In genomic region chr14:53793790-53794560, GRCh38 we compare ENCODE assay signal across 14 cellular contexts.
DNase-seq lines count a peak whose midpoint lies in the region; ATAC-seq, FAIRE-seq and TF ChIP-seq lines count a peak whose summit lies in the region.
"Had no signal": no experiment of that assay in that cellular context is flagged by ENCODE, and none has a peak within 500 bp of the region (broad histone marks: within the 10 kb centered on the region; RNA-seq: fewer than 3 reads in every experiment).

No MANE protein-coding gene starts in this region.

- H3K79me2 ChIP-seq in astrocyte (ENCODE audit: insufficient read depth, low read length), result no peaks in the 10 kb centered on the region

- ATAC-seq in HG03135 (IDR thresholded peaks at IDR 0.05; ENCODE audit: unreplicated experiment) (no peak), HG03280 (IDR thresholded peaks at IDR 0.05; ENCODE audit: unreplicated experiment) (no peak)
- ATAC-seq: activated naive CD4-positive, alpha-beta T cell treated with anti-CD3 and anti-CD28 coated beads, Interleukin-2, amount 50 U/mL, for 72 hours; right cardiac atrium had no signal

- H3K4me2 ChIP-seq in astrocyte (ENCODE audit: low read length), result no peak overlapping the region

- H3K4me3 ChIP-seq in astrocyte (ENCODE audit: insufficient read depth, low read depth, low read length), result no peak overlapping the region

- H3K36me3 ChIP-seq in astrocyte (ENCODE audit: insufficient read depth, low read length), result no peaks in the 10 kb centered on the region

- DNase-seq in DMS153 treated with DMSO at 0.1 percent for 48 hours (lab: John Stamatoyannopoulos, UW; ENCODE audit: unreplicated experiment) (peak; percentile 61), NCI-H187 (lab: John Stamatoyannopoulos, UW) (peak; percentile 88 to 91), astrocyte (ENCODE audit: low read depth) (peak; percentile 39), midbrain (lab: John Stamatoyannopoulos, UW) (peak; percentile 57), GM12891 (ENCODE audit: insufficient read length, low spot score) (no peak), HCEC 1CT (no peak)
- DNase-seq: activated CD4-positive, alpha-beta T cell treated with anti-CD3 and anti-CD28 coated beads, Interleukin-2, amount 50 U/mL, for 48 hours; SW 1271 had no signal

- H3K27ac Mint-ChIP-seq in astrocyte (ENCODE audit: unreplicated experiment), result no peak overlapping the region
- H3K27ac Mint-ChIP-seq: activated naive CD4-positive, alpha-beta T cell treated with anti-CD3 and anti-CD28 coated beads, Interleukin-2, amount 50 U/mL, for 72 hours; B cell; type B pancreatic cell had no signal

- H3K4me1 ChIP-seq in astrocyte (ENCODE audit: insufficient read depth, low read length), result no peaks in the 10 kb centered on the region

- no peaks in the 10 kb centered on the region for H3K9me3 Mint-ChIP-seq in astrocyte (ENCODE audit: unreplicated experiment)
- H3K9me3 Mint-ChIP-seq: activated naive CD4-positive, alpha-beta T cell treated with anti-CD3 and anti-CD28 coated beads, Interleukin-2, amount 50 U/mL, for 72 hours; type B pancreatic cell had no signal

- H2AFZ ChIP-seq in astrocyte (ENCODE audit: low read depth, low read length), result no peak overlapping the region

- no peaks in the 10 kb centered on the region for H3K36me3 Mint-ChIP-seq in astrocyte (ENCODE audit: low read depth, unreplicated experiment)
- H3K36me3 Mint-ChIP-seq: activated naive CD4-positive, alpha-beta T cell treated with anti-CD3 and anti-CD28 coated beads, Interleukin-2, amount 50 U/mL, for 72 hours; type B pancreatic cell had no signal

- no peaks in the 10 kb centered on the region for H3K27me3 ChIP-seq in astrocyte (ENCODE audit: insufficient read depth, low read length)

- H4K20me1 ChIP-seq in astrocyte (ENCODE audit: insufficient read depth, low read length), result no peaks in the 10 kb centered on the region

- FAIRE-seq in astrocyte (lab: Jason Lieb, UNC) (no peak), GM12891 (lab: Jason Lieb, UNC) (no peak)

- H3K4me1 Mint-ChIP-seq in astrocyte (ENCODE audit: low read depth, unreplicated experiment), result peaks cover 4% of the 10 kb centered on the region
- H3K4me1 Mint-ChIP-seq: B cell had no signal

- H3K9me3 ChIP-seq in astrocyte (ENCODE audit: insufficient read depth, low read depth, low read length), result no peaks in the 10 kb centered on the region

- TF ChIP-seq CTCF in astrocyte (IDR thresholded peaks at IDR 0.05; ENCODE audit: insufficient read depth, low read depth, low read length), result no peak

- TF ChIP-seq POLR2A in GM12891 (IDR thresholded peaks at IDR 0.05; ENCODE audit: low read depth, low read length), result no peak

- H3K27me3 Mint-ChIP-seq in astrocyte (ENCODE audit: low read depth, unreplicated experiment), result no peaks in the 10 kb centered on the region
- H3K27me3 Mint-ChIP-seq: type B pancreatic cell had no signal

- no peak overlapping the region for H3K4me3 Mint-ChIP-seq in astrocyte (ENCODE audit: unreplicated experiment)
- H3K4me3 Mint-ChIP-seq: B cell, type B pancreatic cell had no signal

- no peak overlapping the region for H3K27ac ChIP-seq in astrocyte (ENCODE audit: low read depth, low read length)

- no peak overlapping the region for H3K9ac ChIP-seq in astrocyte (ENCODE audit: low read length)

TF ChIP-seq in GM12891, 5 proteins besides CTCF, POLR2A, EP300 and RAD21:
- TF ChIP-seq PAX5 (IDR thresholded peaks at IDR 0.05; ENCODE audit: insufficient read depth, low read length, severe bottlenecking) (no peak), POU2F2 (IDR thresholded peaks at IDR 0.05; ENCODE audit: low read depth, low read length) (no peak), POLR2AphosphoS5 (IDR thresholded peaks at IDR 0.05; ENCODE audit: low read depth, low read length) (no peak), TAF1 (IDR thresholded peaks at IDR 0.05; ENCODE audit: low read depth, low read length) (no peak), SPI1 (IDR thresholded peaks at IDR 0.05; ENCODE audit: low read depth, low read length) (no peak)

Comparison
In these comparisons a context has a peak if more than half of its experiments do, and no peak if none do; other contexts are left out.
1. DNase-seq: peak in DMS153 treated with DMSO at 0.1 percent for 48 hours (single experiment), NCI-H187 (2 of 2), astrocyte (single experiment) and midbrain (single experiment); none in GM12891 (single experiment) and HCEC 1CT (single experiment).